In the genomic region with DNA sequence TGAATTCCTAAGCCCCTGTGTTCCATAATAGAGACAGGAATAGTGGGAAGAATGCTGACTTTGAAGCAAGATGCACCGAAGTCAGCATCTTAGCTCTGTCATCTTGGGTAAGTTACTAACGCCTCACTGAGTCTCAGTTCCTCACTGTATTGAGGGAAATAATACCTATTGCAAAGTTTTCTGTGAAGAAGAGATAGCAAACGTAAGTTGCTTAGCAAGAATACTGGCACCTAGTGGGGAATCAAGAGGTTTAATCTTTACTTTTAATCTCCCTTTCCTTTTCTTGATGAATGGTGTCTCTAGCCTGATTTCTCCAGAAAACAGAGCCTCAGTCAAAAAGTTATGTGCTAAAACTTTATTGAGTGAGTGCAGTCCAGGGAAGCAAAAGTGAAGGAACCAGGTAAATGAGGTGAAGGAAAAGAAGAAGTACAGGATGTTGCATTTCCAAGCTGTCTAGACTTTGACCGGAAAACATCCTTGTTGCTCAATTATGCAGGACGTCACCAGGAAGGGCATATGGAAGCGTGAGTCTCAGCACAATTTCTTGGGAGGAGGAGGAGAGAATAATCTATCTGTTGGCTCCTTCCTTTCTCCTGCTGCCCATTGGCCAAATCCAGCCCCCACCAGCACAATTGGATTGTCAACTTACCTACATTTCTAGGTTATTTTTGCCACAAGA, we compare ENCODE assay signal across 14 cellular contexts.
DNase-seq lines count a peak whose midpoint lies in the region; ATAC-seq and TF ChIP-seq lines count a peak whose summit lies in the region.
"Had no signal": no experiment of that assay in that cellular context is flagged by ENCODE, and none has a peak within 500 bp of the region (broad histone marks: within the 10 kb centered on the region; RNA-seq: fewer than 3 reads in every experiment).

No MANE protein-coding gene starts in this region.

- H3K4me2 ChIP-seq in Loucy (ENCODE audit: low read depth, low read length, poor library complexity, severe bottlenecking) = no peak overlapping the region

- no peak for TF ChIP-seq POLR2A in erythroblast (IDR thresholded peaks at IDR 0.05; ENCODE audit: low read length)
- no peak for TF ChIP-seq POLR2A in thyroid gland (IDR thresholded peaks at IDR 0.05)

- H3K4me1 Mint-ChIP-seq in brain = peaks cover 10% of the 10 kb centered on the region
- H3K4me1 Mint-ChIP-seq: activated naive CD4-positive, alpha-beta T cell treated with anti-CD3 and anti-CD28 coated beads, Interleukin-2, amount 50 U/mL, for 24 hours; immature natural killer cell had no signal

- H3K9me3 Mint-ChIP-seq in brain = no peaks in the 10 kb centered on the region
- H3K9me3 Mint-ChIP-seq: activated naive CD4-positive, alpha-beta T cell treated with anti-CD3 and anti-CD28 coated beads, Interleukin-2, amount 50 U/mL, for 24 hours; immature natural killer cell; natural killer cell treated with Interleukin-12 subunit alpha and Interleukin-12 subunit beta and Interleukin-15 and Interleukin-18, amount 100 ng/mL, for 72 hours had no signal

- intact Hi-C loops in mucosa of descending colon (cut with DNase I, micrococcal nuclease) (no loop called here), thyroid gland (cut with DNase I) (no loop called here), psoas muscle (cut with DNase I) (no loop called here)

- H3K79me2 ChIP-seq in Loucy (ENCODE audit: insufficient read depth, low read length) = no peaks in the 10 kb centered on the region

- H3K4me3 ChIP-seq in Loucy (ENCODE audit: low read length, poor library complexity, severe bottlenecking) = no peak overlapping the region
- H3K4me3 ChIP-seq in mucosa of descending colon = no peak overlapping the region
- no peak overlapping the region for H3K4me3 ChIP-seq in thyroid gland (replicated peaks in 1 of 3)
- no peak overlapping the region for H3K4me3 ChIP-seq in psoas muscle
- H3K4me3 ChIP-seq: SJCRH30 had no signal

- H3K9me3 ChIP-seq in Loucy (ENCODE audit: insufficient read depth, low read depth, low read length) (no peaks in the 10 kb centered on the region), mucosa of descending colon (no peaks in the 10 kb centered on the region), thyroid gland (no peaks in the 10 kb centered on the region), psoas muscle (no peaks in the 10 kb centered on the region)
- H3K9me3 ChIP-seq: SJCRH30 had no signal

- no peak overlapping the region for H3K4me3 Mint-ChIP-seq in brain
- H3K4me3 Mint-ChIP-seq: activated naive CD4-positive, alpha-beta T cell treated with anti-CD3 and anti-CD28 coated beads, Interleukin-2, amount 50 U/mL, for 24 hours; immature natural killer cell; natural killer cell treated with Interleukin-12 subunit alpha and Interleukin-12 subunit beta and Interleukin-15 and Interleukin-18, amount 100 ng/mL, for 72 hours had no signal

- ATAC-seq in mucosa of descending colon = peak; percentile 86
- ATAC-seq in psoas muscle = no peak
- ATAC-seq: natural killer cell treated with Interleukin-12 subunit alpha and Interleukin-12 subunit beta and Interleukin-15 and Interleukin-18, amount 100 ng/mL, for 72 hours had no signal

- H2AFZ ChIP-seq in Loucy (ENCODE audit: low read length) = no peak overlapping the region

- H3K36me3 ChIP-seq in Loucy (ENCODE audit: insufficient read depth, low read length) (no peaks in the 10 kb centered on the region), mucosa of descending colon (ENCODE audit: low read depth) (no peaks in the 10 kb centered on the region), thyroid gland (no peaks in the 10 kb centered on the region), psoas muscle (ENCODE audit: insufficient read depth in 1 of 2, low read depth in 1 of 2) (no peaks in the 10 kb centered on the region)

- H3K4me1 ChIP-seq in Loucy (ENCODE audit: insufficient read depth, low read length, poor library complexity, severe bottlenecking) = no peaks in the 10 kb centered on the region
- no peaks in the 10 kb centered on the region for H3K4me1 ChIP-seq in mucosa of descending colon (ENCODE audit: low read depth)
- H3K4me1 ChIP-seq in thyroid gland = no peaks in the 10 kb centered on the region
- no peaks in the 10 kb centered on the region for H3K4me1 ChIP-seq in psoas muscle
- H3K4me1 ChIP-seq: SJCRH30 had no signal

- H3K27ac ChIP-seq in thyroid gland = no peak overlapping the region
- no peak overlapping the region for H3K27ac ChIP-seq in psoas muscle
- H3K27ac ChIP-seq: SJCRH30 had no signal

- TF ChIP-seq CTCF in Loucy (conservative IDR thresholded peaks at IDR 0.05; ENCODE audit: low read length) (peak; percentile 60), brain (conservative IDR thresholded peaks at IDR 0.05) (peak; percentile 16 to 23), mucosa of descending colon (IDR thresholded peaks at IDR 0.05) (no peak), thyroid gland (IDR thresholded peaks at IDR 0.05) (peak in 3 of 6 experiments; percentile 23 to 26 (median 25)), psoas muscle (IDR thresholded peaks at IDR 0.05) (no peak)

- H3K36me3 Mint-ChIP-seq in brain = no peaks in the 10 kb centered on the region
- H3K36me3 Mint-ChIP-seq: activated naive CD4-positive, alpha-beta T cell treated with anti-CD3 and anti-CD28 coated beads, Interleukin-2, amount 50 U/mL, for 24 hours; immature natural killer cell; natural killer cell treated with Interleukin-12 subunit alpha and Interleukin-12 subunit beta and Interleukin-15 and Interleukin-18, amount 100 ng/mL, for 72 hours had no signal

- H3F3A ChIP-seq in Loucy (ENCODE audit: low read depth) = no peaks in the 10 kb centered on the region

- DNase-seq in ELR (ENCODE audit: low read depth) (peak; percentile 44), mucosa of descending colon (peak in 1 of 3 donors; percentile 52), erythroblast (lab: John Stamatoyannopoulos, UW) (no peak), 8988T (no peak), thyroid gland (no peak), psoas muscle (no peak)
- DNase-seq: DMS79 treated with DMSO at 0.1 percent for 48 hours; effector memory CD4-positive, alpha-beta T cell; immature natural killer cell; SJCRH30 had no signal

- WGBS in thyroid gland, 2 donors = 63 to 68% methylated on average over 6 of the region's 6 CpGs
- 63 to 68% (median 63%) methylated on average over 6 of the region's 6 CpGs for WGBS in psoas muscle, 3 donors

- H3K9ac ChIP-seq in Loucy (ENCODE audit: low read depth, low read length, poor library complexity, severe bottlenecking) = no peak overlapping the region

- no peaks in the 10 kb centered on the region for H4K20me1 ChIP-seq in Loucy (ENCODE audit: insufficient read depth, low read length, poor library complexity, severe bottlenecking)

- no peak overlapping the region for H3K27ac Mint-ChIP-seq in brain
- H3K27ac Mint-ChIP-seq: activated naive CD4-positive, alpha-beta T cell treated with anti-CD3 and anti-CD28 coated beads, Interleukin-2, amount 50 U/mL, for 24 hours; immature natural killer cell; natural killer cell treated with Interleukin-12 subunit alpha and Interleukin-12 subunit beta and Interleukin-15 and Interleukin-18, amount 100 ng/mL, for 72 hours had no signal

- H3K27me3 Mint-ChIP-seq in brain = no peaks in the 10 kb centered on the region
- H3K27me3 Mint-ChIP-seq: activated naive CD4-positive, alpha-beta T cell treated with anti-CD3 and anti-CD28 coated beads, Interleukin-2, amount 50 U/mL, for 24 hours had no signal

- H3K9me2 ChIP-seq in Loucy (replicated peaks; ENCODE audit: low read depth, low read length) = no peaks in the 10 kb centered on the region

- H3K27me3 ChIP-seq in Loucy (ENCODE audit: insufficient read depth, low read length, poor library complexity, severe bottlenecking) (no peaks in the 10 kb centered on the region), thyroid gland (no peaks in the 10 kb centered on the region), psoas muscle (ENCODE audit: insufficient read depth in 3 of 3, low read length in 2 of 3) (no peaks in the 10 kb centered on the region)

Comparison
In these comparisons a context has a peak if more than half of its experiments do, and no peak if none do; other contexts are left out.
1. CTCF ChIP-seq: peak in Loucy (single experiment) and brain (2 of 2); none in mucosa of descending colon (single experiment) and psoas muscle (single experiment).